In genomic region chr1:162732566-162733335, GRCh38 we compare ENCODE assay signal across 12 cellular contexts. TPM values are rescaled to one million over a fixed set of nuclear protein-coding genes. Genes with fewer than 3 reads are reported as not detected.
DNase-seq lines count a peak whose midpoint lies in the region; ATAC-seq and TF ChIP-seq lines count a peak whose summit lies in the region.
"Had no signal": no experiment of that assay in that cellular context is flagged by ENCODE, and none has a peak within 500 bp of the region (broad histone marks: within the 10 kb centered on the region; RNA-seq: fewer than 3 reads in every experiment).

No MANE protein-coding gene starts in this region.

- intact Hi-C loops in ascending aorta (cut with DNase I) (loop anchor here (5.0 kb wide), 1 partner anchor 100 kb away; the partner anchor contains the start of gene DDR2), left ventricle myocardium superior (cut with micrococcal nuclease) (no loop called here)

- no peaks in the 10 kb centered on the region for H3K36me3 ChIP-seq in ascending aorta

- H3K4me3 ChIP-seq in ascending aorta = peak overlapping the region in 1 of 2 donors; percentile 45

- peaks cover 8 to 18% of the 10 kb centered on the region in 2 donors for H3K4me1 ChIP-seq in ascending aorta

- no peaks in the 10 kb centered on the region for H3K9me3 ChIP-seq in ascending aorta
- H3K9me3 ChIP-seq: SK-N-SH had no signal

- ATAC-seq in left ventricle myocardium superior (peak; percentile 96), GM19395 (IDR thresholded peaks at IDR 0.05; ENCODE audit: unreplicated experiment) (no peak), GM18870 (IDR thresholded peaks at IDR 0.05; ENCODE audit: unreplicated experiment) (no peak)

- no peaks in the 10 kb centered on the region for H3K27me3 ChIP-seq in ascending aorta

- no peak for TF ChIP-seq CTCF in ascending aorta (IDR thresholded peaks at IDR 0.05)

- DNase-seq in Ammon's horn (ENCODE audit: low spot score) (peak; percentile 45), ascending aorta (ENCODE audit: low spot score in 2 of 2) (no peak), left ventricle myocardium superior (peak; percentile 78), pons (ENCODE audit: low spot score) (peak; percentile 35), SKM-1 (lab: John Stamatoyannopoulos, UW; ENCODE audit: unreplicated experiment) (no peak), ecto neural progenitor cell (ENCODE audit: low spot score) (no peak)
- DNase-seq: activated naive CD8-positive, alpha-beta T cell treated with anti-CD3 and anti-CD28 coated beads for 36 hours; immature natural killer cell; NCI-H510A; SK-N-SH had no signal

- peak overlapping the region; percentile 73 to 89 for H3K27ac ChIP-seq in ascending aorta

RNA-seq across cellular contexts. Expression of gene HSD17B7, which starts 57.8 kb away (rescaled TPM):
- total RNA-seq in ascending aorta (6.6 TPM), left ventricle myocardium superior (2.6 TPM)

Comparison
In these comparisons a context has a peak if more than half of its experiments do, and no peak if none do; other contexts are left out.
1. DNase-seq: peak in Ammon's horn (single experiment), left ventricle myocardium superior (single experiment) and pons (single experiment); none in ascending aorta (0 of 2), SKM-1 (single experiment) and ecto neural progenitor cell (single experiment).